Comparison of ENCODE assay signal across 1 cellular context in genomic region chr1:234874291-234875288, GRCh38.
A peak's percentile ranks its signal among the peaks of the same experiment; 100 is the strongest.
TF ChIP-seq lines count a peak whose summit lies in the region.

No MANE protein-coding gene starts in this region.

TF ChIP-seq in K562, 482 proteins besides CTCF, POLR2A, EP300 and RAD21 (continued from another document and continues in another):
- TF ChIP-seq AFF1 (IDR thresholded peaks at IDR 0.05; ENCODE audit: low read depth in 1 of 2, partially characterized antibody in 2 of 2) (peak; percentile 64 to 89), CREM (IDR thresholded peaks at IDR 0.05; ENCODE audit: low read depth) (peak; percentile 43; the same call in 1 of the 2 replicates), FOXP4 (CRISPR knock-in tag; IDR thresholded peaks at IDR 0.05; ENCODE audit: borderline replicate concordance) (no peak), ZNF280B (CRISPR knock-in tag; IDR thresholded peaks at IDR 0.05) (no peak), FOXJ2 (tag; IDR thresholded peaks at IDR 0.05) (peak; percentile 89), MTA2 (IDR thresholded peaks at IDR 0.05; ENCODE audit: low read depth) (0 out of 2 replicates have a peak, but pooled peaks have one; percentile 15), RBM39 (optimal IDR thresholded peaks at IDR 0.05; ENCODE audit: low read depth, low read length) (no peak), NUFIP1 (IDR thresholded peaks at IDR 0.05; ENCODE audit: partially characterized antibody) (peak; percentile 84), SMARCE1 (IDR thresholded peaks at IDR 0.05) (peak; percentile 90), NR2C2 (CRISPR knock-in tag; IDR thresholded peaks at IDR 0.05) (peak; percentile 70; the same call in 1 of the 2 replicates), NR2C2 (tag; IDR thresholded peaks at IDR 0.05) (peak; percentile 95), NRF1 (conservative IDR thresholded peaks at IDR 0.05 in 1 of 2, IDR thresholded peaks at IDR 0.05 in 1 of 2) (0 out of 4 replicates have a peak, but pooled peaks of 1 of the 2 experiments have one; percentile 15), MCM2 (IDR thresholded peaks at IDR 0.05; ENCODE audit: low read depth) (no peak), ZNF57 (CRISPR knock-in tag; IDR thresholded peaks at IDR 0.05) (peak; percentile 77; the same call in 1 of the 2 replicates), ZNF644 (tag; IDR thresholded peaks at IDR 0.05; ENCODE audit: low read depth) (peak; percentile 95), NFATC3 (IDR thresholded peaks at IDR 0.05) (no peak), SAFB (IDR thresholded peaks at IDR 0.05; ENCODE audit: borderline replicate concordance, low read depth, low read length) (no peak), FOXJ3 (CRISPR knock-in tag; IDR thresholded peaks at IDR 0.05) (no peak), SMARCA4 (IDR thresholded peaks at IDR 0.05) (peak; percentile 93), BRCA1 (IDR thresholded peaks at IDR 0.05) (no peak), BRCA1 (CRISPR knock-in tag; IDR thresholded peaks at IDR 0.05) (no peak), RFX5 (IDR thresholded peaks at IDR 0.05; ENCODE audit: low read depth, low read length) (no peak), KDM2B (CRISPR knock-in tag; IDR thresholded peaks at IDR 0.05) (0 out of 2 replicates have a peak, but pooled peaks have one; percentile 41), ELK3 (CRISPR knock-in tag; IDR thresholded peaks at IDR 0.05) (no peak), MTA3 (IDR thresholded peaks at IDR 0.05; ENCODE audit: borderline replicate concordance) (peak; percentile 70), ZNF408 (CRISPR knock-in tag; IDR thresholded peaks at IDR 0.05; ENCODE audit: low read depth) (no peak), RBM25 (IDR thresholded peaks at IDR 0.05; ENCODE audit: low read depth, low read length, severe bottlenecking) (no peak), TAF7 (tag; IDR thresholded peaks at IDR 0.05) (0 out of 2 replicates have a peak, but pooled peaks have one; percentile 62), NFE2 (IDR thresholded peaks at IDR 0.05; ENCODE audit: low read depth) (peak; percentile 98), THAP7 (CRISPR knock-in tag; IDR thresholded peaks at IDR 0.05) (peak; percentile 71; the same call in 1 of the 2 replicates), ZHX1 (conservative IDR thresholded peaks at IDR 0.05; ENCODE audit: low read length) (no peak), HDAC6 (IDR thresholded peaks at IDR 0.05; ENCODE audit: low read depth, low read length) (no peak), NCOA2 (IDR thresholded peaks at IDR 0.05; ENCODE audit: partially characterized antibody in 2 of 2) (no peak), POLR2G (IDR thresholded peaks at IDR 0.05; ENCODE audit: low read depth, low read length) (no peak), ZNF583 (CRISPR knock-in tag; IDR thresholded peaks at IDR 0.05) (peak; percentile 96), GMEB1 (CRISPR knock-in tag; IDR thresholded peaks at IDR 0.05) (peak; percentile 40; the same call in 1 of the 2 replicates), ARID4B (CRISPR knock-in tag; IDR thresholded peaks at IDR 0.05) (0 out of 2 replicates have a peak, but pooled peaks have one; percentile 46), PURB (CRISPR knock-in tag; IDR thresholded peaks at IDR 0.05; ENCODE audit: low read depth) (no peak), DIDO1 (tag; IDR thresholded peaks at IDR 0.05; ENCODE audit: low read depth) (0 out of 2 replicates have a peak, but pooled peaks have one; percentile 42), ZNF717 (CRISPR knock-in tag; IDR thresholded peaks at IDR 0.05) (no peak), KAT7 (CRISPR knock-in tag; IDR thresholded peaks at IDR 0.05; ENCODE audit: borderline replicate concordance) (no peak; the same call in 1 of the 2 replicates), PHB (CRISPR knock-in tag; IDR thresholded peaks at IDR 0.05) (no peak), NR4A1 (CRISPR knock-in tag; IDR thresholded peaks at IDR 0.05) (peak; percentile 84), NR4A1 (tag; IDR thresholded peaks at IDR 0.05) (peak; percentile 98), ZNF764 (CRISPR knock-in tag; IDR thresholded peaks at IDR 0.05; ENCODE audit: low read depth) (no peak), MED1 (CRISPR knock-in tag; IDR thresholded peaks at IDR 0.05; ENCODE audit: borderline replicate concordance) (no peak), SRSF9 (IDR thresholded peaks at IDR 0.05; ENCODE audit: borderline replicate concordance, low read depth, low read length) (no peak), ZNF134 (CRISPR knock-in tag; conservative IDR thresholded peaks at IDR 0.05) (peak; percentile 45), MYBL2 (IDR thresholded peaks at IDR 0.05; ENCODE audit: low read depth) (no peak), MYBL2 (CRISPR knock-in tag; IDR thresholded peaks at IDR 0.05; ENCODE audit: borderline replicate concordance) (no peak)
